ENCODE assay signal across 1 cellular context in genomic region chr11:128886401-128887119, GRCh38.
TF ChIP-seq lines count a peak whose summit lies in the region.

No MANE protein-coding gene starts in this region.

TF ChIP-seq in GM23338, 12 proteins besides CTCF, POLR2A, EP300 and RAD21 (continued from another document):
- TF ChIP-seq POLR2AphosphoS5 (IDR thresholded peaks at IDR 0.05; ENCODE audit: low read depth): no peak
- TF ChIP-seq, protein P1, sequence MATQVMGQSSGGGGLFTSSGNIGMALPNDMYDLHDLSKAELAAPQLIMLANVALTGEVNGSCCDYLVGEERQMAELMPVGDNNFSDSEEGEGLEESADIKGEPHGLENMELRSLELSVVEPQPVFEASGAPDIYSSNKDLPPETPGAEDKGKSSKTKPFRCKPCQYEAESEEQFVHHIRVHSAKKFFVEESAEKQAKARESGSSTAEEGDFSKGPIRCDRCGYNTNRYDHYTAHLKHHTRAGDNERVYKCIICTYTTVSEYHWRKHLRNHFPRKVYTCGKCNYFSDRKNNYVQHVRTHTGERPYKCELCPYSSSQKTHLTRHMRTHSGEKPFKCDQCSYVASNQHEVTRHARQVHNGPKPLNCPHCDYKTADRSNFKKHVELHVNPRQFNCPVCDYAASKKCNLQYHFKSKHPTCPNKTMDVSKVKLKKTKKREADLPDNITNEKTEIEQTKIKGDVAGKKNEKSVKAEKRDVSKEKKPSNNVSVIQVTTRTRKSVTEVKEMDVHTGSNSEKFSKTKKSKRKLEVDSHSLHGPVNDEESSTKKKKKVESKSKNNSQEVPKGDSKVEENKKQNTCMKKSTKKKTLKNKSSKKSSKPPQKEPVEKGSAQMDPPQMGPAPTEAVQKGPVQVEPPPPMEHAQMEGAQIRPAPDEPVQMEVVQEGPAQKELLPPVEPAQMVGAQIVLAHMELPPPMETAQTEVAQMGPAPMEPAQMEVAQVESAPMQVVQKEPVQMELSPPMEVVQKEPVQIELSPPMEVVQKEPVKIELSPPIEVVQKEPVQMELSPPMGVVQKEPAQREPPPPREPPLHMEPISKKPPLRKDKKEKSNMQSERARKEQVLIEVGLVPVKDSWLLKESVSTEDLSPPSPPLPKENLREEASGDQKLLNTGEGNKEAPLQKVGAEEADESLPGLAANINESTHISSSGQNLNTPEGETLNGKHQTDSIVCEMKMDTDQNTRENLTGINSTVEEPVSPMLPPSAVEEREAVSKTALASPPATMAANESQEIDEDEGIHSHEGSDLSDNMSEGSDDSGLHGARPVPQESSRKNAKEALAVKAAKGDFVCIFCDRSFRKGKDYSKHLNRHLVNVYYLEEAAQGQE (IDR thresholded peaks at IDR 0.05; ENCODE audit: unreplicated experiment): no peak
- TF ChIP-seq STAT1 (IDR thresholded peaks at IDR 0.05; ENCODE audit: unreplicated experiment): no peak
- no peak for TF ChIP-seq JUNB (IDR thresholded peaks at IDR 0.05; ENCODE audit: unreplicated experiment)
- TF ChIP-seq ETS1 (IDR thresholded peaks at IDR 0.05): no peak
- no peak for TF ChIP-seq CREB1 (CRISPR knock-in tag; IDR thresholded peaks at IDR 0.05; ENCODE audit: low read depth)
- no peak for TF ChIP-seq ZNF331 (CRISPR knock-in tag; IDR thresholded peaks at IDR 0.05; ENCODE audit: low read depth)
- TF ChIP-seq NANOG (IDR thresholded peaks at IDR 0.05; ENCODE audit: borderline replicate concordance): no peak
- no peak for TF ChIP-seq EZH2 (IDR thresholded peaks at IDR 0.05; ENCODE audit: low read depth, unreplicated experiment)
TF ChIP-seq in GM23338: peak in this region for 0.
